ENCODE assay signal across 10 cellular contexts in the genomic region with DNA sequence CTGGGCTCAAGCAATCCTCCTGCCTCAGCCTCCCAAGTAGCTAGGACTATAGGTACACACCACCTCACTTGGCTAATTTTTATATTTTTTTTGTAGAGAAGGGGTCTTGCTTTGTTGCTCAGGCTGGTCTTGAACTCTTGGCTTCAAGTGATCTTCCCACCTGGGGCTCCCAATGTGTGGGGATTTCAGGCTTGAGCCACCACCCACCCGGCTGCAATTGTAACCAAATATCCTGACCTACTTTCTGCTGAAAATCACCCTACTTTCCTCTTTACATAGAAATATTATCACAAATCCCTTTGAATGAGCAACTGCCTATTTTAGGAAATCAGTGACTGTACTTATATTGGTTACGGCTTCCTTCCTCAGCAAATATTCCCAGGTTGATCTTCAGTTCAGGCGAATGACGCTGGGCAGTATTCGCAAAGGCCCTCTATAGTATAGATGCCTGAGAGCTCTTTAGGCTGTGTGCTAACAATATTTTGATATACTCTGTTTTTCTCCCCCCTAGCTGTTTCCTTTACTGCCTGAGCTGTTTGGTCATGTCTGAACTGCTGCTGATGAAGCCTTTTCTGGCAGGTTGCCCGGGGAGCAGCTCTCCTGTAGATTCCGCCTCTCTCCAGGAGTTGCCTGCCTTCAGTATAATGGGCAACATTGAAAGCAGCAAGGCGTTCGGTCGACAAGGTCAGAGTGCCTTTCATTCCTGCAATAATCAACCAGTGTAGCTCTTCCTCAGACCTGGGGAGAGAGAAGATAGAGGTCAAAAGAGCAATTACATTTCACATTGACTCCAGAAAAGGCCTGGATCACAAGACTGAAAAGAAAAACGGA. TPM values are rescaled to one million over a fixed set of nuclear protein-coding genes. Genes with fewer than 3 reads are reported as not detected.
DNase-seq lines count a peak whose midpoint lies in the region; ATAC-seq and TF ChIP-seq lines count a peak whose summit lies in the region.
"Had no signal": no experiment of that assay in that cellular context is flagged by ENCODE, and none has a peak within 500 bp of the region (broad histone marks: within the 10 kb centered on the region; RNA-seq: fewer than 3 reads in every experiment).

No MANE protein-coding gene starts in this region.

- no peak for TF ChIP-seq CTCF in BE2C (IDR thresholded peaks at IDR 0.05; ENCODE audit: low read depth, low read length)

- DNase-seq in BE2C, result peak; percentile 93
- peak; percentile 83 for DNase-seq in NCI-H2029 treated with DMSO at 0.1 percent for 48 hours (lab: John Stamatoyannopoulos, UW)
- DNase-seq in astrocyte of the hippocampus (ENCODE audit: low read depth, low spot score), result peak; percentile 94
- peak; percentile 41 for DNase-seq in iPS DF 4.7 (ENCODE audit: extremely low read depth, low spot score)
- DNase-seq in substantia nigra (lab: John Stamatoyannopoulos, UW), result peak in 38 of 49 donors; percentile 1 to 86 (median 24)
- no peak for DNase-seq in stimulated activated CD4-positive, alpha-beta T cell treated with anti-CD3 and anti-CD28 coated beads, Interleukin-4, amount 100 ng/mL, for 1 hour
- DNase-seq: naive B cell had no signal

- H3K4me3 ChIP-seq in BE2C (ENCODE audit: low read depth, low read length), result peak overlapping the region; percentile 21; the same call in 1 of the 2 replicates
- H3K4me3 ChIP-seq: BLaER1 treated with 17β-estradiol and CSF1 and Interleukin-3, amounts not matched to agents 10 nM and 100 nM had no signal

- no peak overlapping the region for H3K27ac ChIP-seq in substantia nigra (ENCODE audit: low read depth, low read length, poor library complexity, severe bottlenecking)
- H3K27ac ChIP-seq: BLaER1 treated with 17β-estradiol and CSF1 and Interleukin-3, amounts not matched to agents 10 nM and 100 nM had no signal

- peaks cover 9% of the 10 kb centered on the region for H3K4me1 ChIP-seq in BE2C
- H3K4me1 ChIP-seq: BLaER1 treated with 17β-estradiol and CSF1 and Interleukin-3, amounts not matched to agents 10 nM and 100 nM had no signal

- no peaks in the 10 kb centered on the region for H3K36me3 ChIP-seq in BE2C
- H3K36me3 ChIP-seq: BLaER1 treated with 17β-estradiol and CSF1 and Interleukin-3, amounts not matched to agents 10 nM and 100 nM had no signal

- H3K27me3 ChIP-seq in BE2C, result no peaks in the 10 kb centered on the region
- H3K27me3 ChIP-seq: BLaER1 treated with 17β-estradiol and CSF1 and Interleukin-3, amounts not matched to agents 10 nM and 100 nM had no signal

- ATAC-seq in HG03571 (IDR thresholded peaks at IDR 0.05; ENCODE audit: unreplicated experiment) (no peak), HG02610 (IDR thresholded peaks at IDR 0.05; ENCODE audit: unreplicated experiment) (no peak)

- no peaks in the 10 kb centered on the region for H3K9me3 ChIP-seq in BE2C

RNA-seq across cellular contexts. Expression of a gene that starts 59.8 kb away (rescaled TPM):
- 70.5 TPM for polyA plus RNA-seq in BE2C (2012; ENCODE audit: insufficient read depth, insufficient read length, low read depth)
